23 cellular contexts compared by ENCODE assay signal in the genomic region with DNA sequence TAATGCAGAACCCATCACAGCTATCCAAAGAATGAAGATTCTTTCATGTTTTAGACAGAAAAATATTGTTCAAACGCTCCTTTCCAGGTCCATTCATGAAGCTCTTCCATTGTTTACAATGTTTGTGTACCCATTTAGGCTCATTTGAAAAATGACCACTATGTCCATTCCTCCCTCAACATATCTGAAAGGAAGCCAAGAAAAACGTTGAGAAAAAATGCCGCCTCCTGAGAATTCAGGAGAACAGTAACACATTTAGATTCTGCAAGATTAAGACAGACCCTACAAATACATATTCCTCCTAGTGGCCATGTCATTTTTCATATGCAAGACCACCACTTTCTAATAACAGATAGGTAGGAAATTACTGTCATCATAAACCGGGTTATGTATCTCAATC.
"Had no signal": no experiment of that assay in that cellular context is flagged by ENCODE, and none has a peak within 500 bp of the region (broad histone marks: within the 10 kb centered on the region; RNA-seq: fewer than 3 reads in every experiment).

No MANE protein-coding gene starts in this region.

- H3K27me3 Mint-ChIP-seq: activated CD4-positive, alpha-beta T cell treated with anti-CD3 and anti-CD28 coated beads, Interleukin-2, amount 10 ng/mL, durations not matched to agents 24 days and 14 days; activated T-cell treated with anti-CD3 and anti-CD28 coated beads, Interleukin-2, amount 50 U/mL, for 24 hours had no signal

- H3K36me3 ChIP-seq: left lung, sigmoid colon, tibial nerve, vagina had no signal

- H3K27ac Mint-ChIP-seq: activated CD4-positive, alpha-beta T cell treated with anti-CD3 and anti-CD28 coated beads, Interleukin-2, amount 10 ng/mL, durations not matched to agents 24 days and 14 days; activated CD8-positive, alpha-beta T cell treated with anti-CD3 and anti-CD28 coated beads, Interleukin-2, amount 10 ng/mL, durations not matched to agents 7 days and 5 days; activated naive CD4-positive, alpha-beta T cell treated with anti-CD3 and anti-CD28 coated beads for 36 hours; activated T-cell treated with anti-CD3 and anti-CD28 coated beads, Interleukin-2, amount 50 U/mL, for 24 hours; activated T-helper 2 cell treated with anti-CD3 and anti-CD28 coated beads, Interferon-gamma antibody, Interleukin-2, Interleukin-4, amounts not matched to agents 10 μg/mL and 5 μg/mL and 100 μg/mL, durations not matched to agents 14 hours and 24 hours and 36 hours; nephron had no signal

- H3K4me3 ChIP-seq: left lung, sigmoid colon, tibial nerve, vagina had no signal

- H3K4me3 Mint-ChIP-seq: activated CD4-positive, alpha-beta T cell treated with anti-CD3 and anti-CD28 coated beads, Interleukin-2, amount 10 ng/mL, durations not matched to agents 24 days and 14 days; activated CD8-positive, alpha-beta T cell treated with anti-CD3 and anti-CD28 coated beads, Interleukin-2, amount 10 ng/mL, durations not matched to agents 7 days and 5 days; activated naive CD4-positive, alpha-beta T cell treated with anti-CD3 and anti-CD28 coated beads for 36 hours; activated T-cell treated with anti-CD3 and anti-CD28 coated beads, Interleukin-2, amount 50 U/mL, for 24 hours; nephron had no signal

- H3K9me3 Mint-ChIP-seq: activated CD4-positive, alpha-beta T cell treated with anti-CD3 and anti-CD28 coated beads, Interleukin-2, amount 10 ng/mL, durations not matched to agents 24 days and 14 days; activated naive CD4-positive, alpha-beta T cell treated with anti-CD3 and anti-CD28 coated beads for 36 hours; nephron had no signal

- DNase-seq: activated CD4-positive, alpha-beta T cell treated with anti-CD3 and anti-CD28 coated beads, Interleukin-2, amount 10 ng/mL, durations not matched to agents 24 days and 14 days; activated CD4-positive, CD25-positive, alpha-beta regulatory T cell; activated CD8-positive, alpha-beta T cell treated with anti-CD3 and anti-CD28 coated beads, Interleukin-2, amount 10 ng/mL, durations not matched to agents 7 days and 5 days; activated naive CD4-positive, alpha-beta T cell treated with anti-CD3 and anti-CD28 coated beads for 36 hours; activated T-cell treated with anti-CD3 and anti-CD28 coated beads, Interleukin-2, amount 50 U/mL, for 24 hours; anterior cingulate cortex; effector memory CD4-positive, alpha-beta T cell; foreskin melanocyte; glutamatergic neuron; hippocampal formation; islet precursor cell; left lung; midbrain; posterior cingulate gyrus; sigmoid colon; stimulated activated CD4-positive, alpha-beta T cell treated with anti-CD3 and anti-CD28 coated beads, Interleukin-1b, Interleukin-23, amount 100 ng/mL, for 48 hours; stimulated activated CD8-positive, alpha-beta memory T cell treated with anti-CD3 and anti-CD28 coated beads, Interleukin-4, amount 100 ng/mL, for 48 hours; stimulated activated naive CD4-positive, alpha-beta T cell; T1000 had no signal

- H3K27me3 ChIP-seq: left lung, sigmoid colon, tibial nerve, vagina had no signal

- H3K9me3 ChIP-seq: left lung, sigmoid colon, tibial nerve, vagina had no signal

- H3K4me1 ChIP-seq: left lung, sigmoid colon had no signal

- H3K27ac ChIP-seq: left lung, sigmoid colon, tibial nerve, vagina had no signal

- H3K4me1 Mint-ChIP-seq: activated CD4-positive, alpha-beta T cell treated with anti-CD3 and anti-CD28 coated beads, Interleukin-2, amount 10 ng/mL, durations not matched to agents 24 days and 14 days had no signal
